In the genomic region with DNA sequence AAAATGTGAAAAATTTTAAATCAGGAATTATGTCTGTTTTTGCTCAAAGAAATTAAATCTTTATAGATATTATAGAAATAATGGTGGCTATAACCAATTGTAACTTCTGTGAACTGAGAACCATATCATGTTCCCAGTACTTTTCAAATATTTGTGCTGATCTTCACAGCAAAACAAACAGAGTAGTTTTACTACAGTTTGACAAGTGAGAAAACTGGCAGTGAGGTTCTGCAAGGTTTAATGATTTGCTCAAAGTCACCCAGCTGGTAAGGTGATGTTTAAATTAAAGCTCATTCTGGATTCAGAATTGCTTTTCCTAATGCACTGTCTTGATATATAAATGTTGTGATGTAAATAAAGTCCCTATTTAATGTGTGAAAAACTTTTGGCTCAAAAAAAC, we compare ENCODE assay signal across 1 cellular context.
TF ChIP-seq lines count a peak whose summit lies in the region.

No MANE protein-coding gene starts in this region.

TF ChIP-seq in HepG2, 621 proteins besides CTCF, POLR2A, EP300 and RAD21 (continues in another document):
- TF ChIP-seq ZNF501 (CRISPR knock-in tag; IDR thresholded peaks at IDR 0.05), result no peak
- TF ChIP-seq JUNB (CRISPR knock-in tag; IDR thresholded peaks at IDR 0.05; ENCODE audit: borderline replicate concordance), result no peak
- peak; percentile 17; the same call in 1 of the 2 replicates for TF ChIP-seq HMG20A (CRISPR knock-in tag; IDR thresholded peaks at IDR 0.05; ENCODE audit: borderline replicate concordance)
- no peak for TF ChIP-seq SOX13 (IDR thresholded peaks at IDR 0.05)
- peak in 1 of 2 experiments; percentile 27; a peak in 1 of 4 replicates for TF ChIP-seq SOX13 (CRISPR knock-in tag; conservative IDR thresholded peaks at IDR 0.05 in 1 of 2, IDR thresholded peaks at IDR 0.05 in 1 of 2)
- no peak for TF ChIP-seq ZFP1 (CRISPR knock-in tag; IDR thresholded peaks at IDR 0.05)
- TF ChIP-seq SIX1 (CRISPR knock-in tag; IDR thresholded peaks at IDR 0.05; ENCODE audit: borderline replicate concordance), result peak; percentile 75; the same call in 1 of the 2 replicates
- TF ChIP-seq, protein P1, sequence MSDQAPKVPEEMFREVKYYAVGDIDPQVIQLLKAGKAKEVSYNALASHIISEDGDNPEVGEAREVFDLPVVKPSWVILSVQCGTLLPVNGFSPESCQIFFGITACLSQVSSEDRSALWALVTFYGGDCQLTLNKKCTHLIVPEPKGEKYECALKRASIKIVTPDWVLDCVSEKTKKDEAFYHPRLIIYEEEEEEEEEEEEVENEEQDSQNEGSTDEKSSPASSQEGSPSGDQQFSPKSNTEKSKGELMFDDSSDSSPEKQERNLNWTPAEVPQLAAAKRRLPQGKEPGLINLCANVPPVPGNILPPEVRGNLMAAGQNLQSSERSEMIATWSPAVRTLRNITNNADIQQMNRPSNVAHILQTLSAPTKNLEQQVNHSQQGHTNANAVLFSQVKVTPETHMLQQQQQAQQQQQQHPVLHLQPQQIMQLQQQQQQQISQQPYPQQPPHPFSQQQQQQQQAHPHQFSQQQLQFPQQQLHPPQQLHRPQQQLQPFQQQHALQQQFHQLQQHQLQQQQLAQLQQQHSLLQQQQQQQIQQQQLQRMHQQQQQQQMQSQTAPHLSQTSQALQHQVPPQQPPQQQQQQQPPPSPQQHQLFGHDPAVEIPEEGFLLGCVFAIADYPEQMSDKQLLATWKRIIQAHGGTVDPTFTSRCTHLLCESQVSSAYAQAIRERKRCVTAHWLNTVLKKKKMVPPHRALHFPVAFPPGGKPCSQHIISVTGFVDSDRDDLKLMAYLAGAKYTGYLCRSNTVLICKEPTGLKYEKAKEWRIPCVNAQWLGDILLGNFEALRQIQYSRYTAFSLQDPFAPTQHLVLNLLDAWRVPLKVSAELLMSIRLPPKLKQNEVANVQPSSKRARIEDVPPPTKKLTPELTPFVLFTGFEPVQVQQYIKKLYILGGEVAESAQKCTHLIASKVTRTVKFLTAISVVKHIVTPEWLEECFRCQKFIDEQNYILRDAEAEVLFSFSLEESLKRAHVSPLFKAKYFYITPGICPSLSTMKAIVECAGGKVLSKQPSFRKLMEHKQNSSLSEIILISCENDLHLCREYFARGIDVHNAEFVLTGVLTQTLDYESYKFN (CRISPR knock-in tag; conservative IDR thresholded peaks at IDR 0.05), result peak; percentile 39; the same call in 1 of the 2 replicates
- TF ChIP-seq, protein P2, sequence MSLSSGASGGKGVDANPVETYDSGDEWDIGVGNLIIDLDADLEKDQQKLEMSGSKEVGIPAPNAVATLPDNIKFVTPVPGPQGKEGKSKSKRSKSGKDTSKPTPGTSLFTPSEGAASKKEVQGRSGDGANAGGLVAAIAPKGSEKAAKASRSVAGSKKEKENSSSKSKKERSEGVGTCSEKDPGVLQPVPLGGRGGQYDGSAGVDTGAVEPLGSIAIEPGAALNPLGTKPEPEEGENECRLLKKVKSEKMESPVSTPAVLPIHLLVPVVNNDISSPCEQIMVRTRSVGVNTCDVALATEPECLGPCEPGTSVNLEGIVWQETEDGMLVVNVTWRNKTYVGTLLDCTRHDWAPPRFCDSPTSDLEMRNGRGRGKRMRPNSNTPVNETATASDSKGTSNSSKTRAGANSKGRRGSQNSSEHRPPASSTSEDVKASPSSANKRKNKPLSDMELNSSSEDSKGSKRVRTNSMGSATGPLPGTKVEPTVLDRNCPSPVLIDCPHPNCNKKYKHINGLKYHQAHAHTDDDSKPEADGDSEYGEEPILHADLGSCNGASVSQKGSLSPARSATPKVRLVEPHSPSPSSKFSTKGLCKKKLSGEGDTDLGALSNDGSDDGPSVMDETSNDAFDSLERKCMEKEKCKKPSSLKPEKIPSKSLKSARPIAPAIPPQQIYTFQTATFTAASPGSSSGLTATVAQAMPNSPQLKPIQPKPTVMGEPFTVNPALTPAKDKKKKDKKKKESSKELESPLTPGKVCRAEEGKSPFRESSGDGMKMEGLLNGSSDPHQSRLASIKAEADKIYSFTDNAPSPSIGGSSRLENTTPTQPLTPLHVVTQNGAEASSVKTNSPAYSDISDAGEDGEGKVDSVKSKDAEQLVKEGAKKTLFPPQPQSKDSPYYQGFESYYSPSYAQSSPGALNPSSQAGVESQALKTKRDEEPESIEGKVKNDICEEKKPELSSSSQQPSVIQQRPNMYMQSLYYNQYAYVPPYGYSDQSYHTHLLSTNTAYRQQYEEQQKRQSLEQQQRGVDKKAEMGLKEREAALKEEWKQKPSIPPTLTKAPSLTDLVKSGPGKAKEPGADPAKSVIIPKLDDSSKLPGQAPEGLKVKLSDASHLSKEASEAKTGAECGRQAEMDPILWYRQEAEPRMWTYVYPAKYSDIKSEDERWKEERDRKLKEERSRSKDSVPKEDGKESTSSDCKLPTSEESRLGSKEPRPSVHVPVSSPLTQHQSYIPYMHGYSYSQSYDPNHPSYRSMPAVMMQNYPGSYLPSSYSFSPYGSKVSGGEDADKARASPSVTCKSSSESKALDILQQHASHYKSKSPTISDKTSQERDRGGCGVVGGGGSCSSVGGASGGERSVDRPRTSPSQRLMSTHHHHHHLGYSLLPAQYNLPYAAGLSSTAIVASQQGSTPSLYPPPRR (CRISPR knock-in tag; IDR thresholded peaks at IDR 0.05; ENCODE audit: borderline replicate concordance), result peak; percentile 39; the same call in 1 of the 2 replicates
- TF ChIP-seq, protein P3, sequence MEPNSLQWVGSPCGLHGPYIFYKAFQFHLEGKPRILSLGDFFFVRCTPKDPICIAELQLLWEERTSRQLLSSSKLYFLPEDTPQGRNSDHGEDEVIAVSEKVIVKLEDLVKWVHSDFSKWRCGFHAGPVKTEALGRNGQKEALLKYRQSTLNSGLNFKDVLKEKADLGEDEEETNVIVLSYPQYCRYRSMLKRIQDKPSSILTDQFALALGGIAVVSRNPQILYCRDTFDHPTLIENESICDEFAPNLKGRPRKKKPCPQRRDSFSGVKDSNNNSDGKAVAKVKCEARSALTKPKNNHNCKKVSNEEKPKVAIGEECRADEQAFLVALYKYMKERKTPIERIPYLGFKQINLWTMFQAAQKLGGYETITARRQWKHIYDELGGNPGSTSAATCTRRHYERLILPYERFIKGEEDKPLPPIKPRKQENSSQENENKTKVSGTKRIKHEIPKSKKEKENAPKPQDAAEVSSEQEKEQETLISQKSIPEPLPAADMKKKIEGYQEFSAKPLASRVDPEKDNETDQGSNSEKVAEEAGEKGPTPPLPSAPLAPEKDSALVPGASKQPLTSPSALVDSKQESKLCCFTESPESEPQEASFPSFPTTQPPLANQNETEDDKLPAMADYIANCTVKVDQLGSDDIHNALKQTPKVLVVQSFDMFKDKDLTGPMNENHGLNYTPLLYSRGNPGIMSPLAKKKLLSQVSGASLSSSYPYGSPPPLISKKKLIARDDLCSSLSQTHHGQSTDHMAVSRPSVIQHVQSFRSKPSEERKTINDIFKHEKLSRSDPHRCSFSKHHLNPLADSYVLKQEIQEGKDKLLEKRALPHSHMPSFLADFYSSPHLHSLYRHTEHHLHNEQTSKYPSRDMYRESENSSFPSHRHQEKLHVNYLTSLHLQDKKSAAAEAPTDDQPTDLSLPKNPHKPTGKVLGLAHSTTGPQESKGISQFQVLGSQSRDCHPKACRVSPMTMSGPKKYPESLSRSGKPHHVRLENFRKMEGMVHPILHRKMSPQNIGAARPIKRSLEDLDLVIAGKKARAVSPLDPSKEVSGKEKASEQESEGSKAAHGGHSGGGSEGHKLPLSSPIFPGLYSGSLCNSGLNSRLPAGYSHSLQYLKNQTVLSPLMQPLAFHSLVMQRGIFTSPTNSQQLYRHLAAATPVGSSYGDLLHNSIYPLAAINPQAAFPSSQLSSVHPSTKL (CRISPR knock-in tag; IDR thresholded peaks at IDR 0.05), result peak; percentile 25; the same call in 1 of the 2 replicates
- 0 out of 2 replicates have a peak, but pooled peaks have one; percentile 16 for TF ChIP-seq FOXJ3 (CRISPR knock-in tag; IDR thresholded peaks at IDR 0.05; ENCODE audit: borderline replicate concordance)
- no peak for TF ChIP-seq ZSCAN22 (CRISPR knock-in tag; IDR thresholded peaks at IDR 0.05)
- TF ChIP-seq, protein P4, sequence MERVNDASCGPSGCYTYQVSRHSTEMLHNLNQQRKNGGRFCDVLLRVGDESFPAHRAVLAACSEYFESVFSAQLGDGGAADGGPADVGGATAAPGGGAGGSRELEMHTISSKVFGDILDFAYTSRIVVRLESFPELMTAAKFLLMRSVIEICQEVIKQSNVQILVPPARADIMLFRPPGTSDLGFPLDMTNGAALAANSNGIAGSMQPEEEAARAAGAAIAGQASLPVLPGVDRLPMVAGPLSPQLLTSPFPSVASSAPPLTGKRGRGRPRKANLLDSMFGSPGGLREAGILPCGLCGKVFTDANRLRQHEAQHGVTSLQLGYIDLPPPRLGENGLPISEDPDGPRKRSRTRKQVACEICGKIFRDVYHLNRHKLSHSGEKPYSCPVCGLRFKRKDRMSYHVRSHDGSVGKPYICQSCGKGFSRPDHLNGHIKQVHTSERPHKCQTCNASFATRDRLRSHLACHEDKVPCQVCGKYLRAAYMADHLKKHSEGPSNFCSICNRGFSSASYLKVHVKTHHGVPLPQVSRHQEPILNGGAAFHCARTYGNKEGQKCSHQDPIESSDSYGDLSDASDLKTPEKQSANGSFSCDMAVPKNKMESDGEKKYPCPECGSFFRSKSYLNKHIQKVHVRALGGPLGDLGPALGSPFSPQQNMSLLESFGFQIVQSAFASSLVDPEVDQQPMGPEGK (CRISPR knock-in tag; IDR thresholded peaks at IDR 0.05), result no peak
- no peak for TF ChIP-seq PAWR (CRISPR knock-in tag; IDR thresholded peaks at IDR 0.05; ENCODE audit: borderline replicate concordance)
- TF ChIP-seq, protein P5, sequence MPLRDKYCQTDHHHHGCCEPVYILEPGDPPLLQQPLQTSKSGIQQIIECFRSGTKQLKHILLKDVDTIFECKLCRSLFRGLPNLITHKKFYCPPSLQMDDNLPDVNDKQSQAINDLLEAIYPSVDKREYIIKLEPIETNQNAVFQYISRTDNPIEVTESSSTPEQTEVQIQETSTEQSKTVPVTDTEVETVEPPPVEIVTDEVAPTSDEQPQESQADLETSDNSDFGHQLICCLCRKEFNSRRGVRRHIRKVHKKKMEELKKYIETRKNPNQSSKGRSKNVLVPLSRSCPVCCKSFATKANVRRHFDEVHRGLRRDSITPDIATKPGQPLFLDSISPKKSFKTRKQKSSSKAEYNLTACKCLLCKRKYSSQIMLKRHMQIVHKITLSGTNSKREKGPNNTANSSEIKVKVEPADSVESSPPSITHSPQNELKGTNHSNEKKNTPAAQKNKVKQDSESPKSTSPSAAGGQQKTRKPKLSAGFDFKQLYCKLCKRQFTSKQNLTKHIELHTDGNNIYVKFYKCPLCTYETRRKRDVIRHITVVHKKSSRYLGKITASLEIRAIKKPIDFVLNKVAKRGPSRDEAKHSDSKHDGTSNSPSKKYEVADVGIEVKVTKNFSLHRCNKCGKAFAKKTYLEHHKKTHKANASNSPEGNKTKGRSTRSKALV (CRISPR knock-in tag; IDR thresholded peaks at IDR 0.05), result 0 out of 2 replicates have a peak, but pooled peaks have one; percentile 26
- no peak for TF ChIP-seq ZNF460 (CRISPR knock-in tag; IDR thresholded peaks at IDR 0.05; ENCODE audit: borderline replicate concordance)
- 0 out of 2 replicates have a peak, but pooled peaks have one; percentile 7 for TF ChIP-seq RXRB (CRISPR knock-in tag; IDR thresholded peaks at IDR 0.05; ENCODE audit: borderline replicate concordance)
- TF ChIP-seq HNF4A (CRISPR knock-in tag; IDR thresholded peaks at IDR 0.05), result 0 out of 2 replicates have a peak, but pooled peaks have one; percentile 5
- 0 out of 2 replicates have a peak, but pooled peaks have one; percentile 25 for TF ChIP-seq GATAD2A (CRISPR knock-in tag; IDR thresholded peaks at IDR 0.05)
- no peak for TF ChIP-seq SMC3 (IDR thresholded peaks at IDR 0.05; ENCODE audit: low read length)
- TF ChIP-seq HNRNPL (IDR thresholded peaks at IDR 0.05; ENCODE audit: low read depth, low read length), result no peak
- TF ChIP-seq, protein P6, sequence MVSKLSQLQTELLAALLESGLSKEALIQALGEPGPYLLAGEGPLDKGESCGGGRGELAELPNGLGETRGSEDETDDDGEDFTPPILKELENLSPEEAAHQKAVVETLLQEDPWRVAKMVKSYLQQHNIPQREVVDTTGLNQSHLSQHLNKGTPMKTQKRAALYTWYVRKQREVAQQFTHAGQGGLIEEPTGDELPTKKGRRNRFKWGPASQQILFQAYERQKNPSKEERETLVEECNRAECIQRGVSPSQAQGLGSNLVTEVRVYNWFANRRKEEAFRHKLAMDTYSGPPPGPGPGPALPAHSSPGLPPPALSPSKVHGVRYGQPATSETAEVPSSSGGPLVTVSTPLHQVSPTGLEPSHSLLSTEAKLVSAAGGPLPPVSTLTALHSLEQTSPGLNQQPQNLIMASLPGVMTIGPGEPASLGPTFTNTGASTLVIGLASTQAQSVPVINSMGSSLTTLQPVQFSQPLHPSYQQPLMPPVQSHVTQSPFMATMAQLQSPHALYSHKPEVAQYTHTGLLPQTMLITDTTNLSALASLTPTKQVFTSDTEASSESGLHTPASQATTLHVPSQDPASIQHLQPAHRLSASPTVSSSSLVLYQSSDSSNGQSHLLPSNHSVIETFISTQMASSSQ (IDR thresholded peaks at IDR 0.05; ENCODE audit: low read depth), result peak; percentile 45
- TF ChIP-seq, protein P6 (CRISPR knock-in tag; IDR thresholded peaks at IDR 0.05; ENCODE audit: borderline replicate concordance), result no peak
- TF ChIP-seq FOXA3 (CRISPR knock-in tag; IDR thresholded peaks at IDR 0.05), result 0 out of 2 replicates have a peak, but pooled peaks have one; percentile 29
- TF ChIP-seq, protein P7, sequence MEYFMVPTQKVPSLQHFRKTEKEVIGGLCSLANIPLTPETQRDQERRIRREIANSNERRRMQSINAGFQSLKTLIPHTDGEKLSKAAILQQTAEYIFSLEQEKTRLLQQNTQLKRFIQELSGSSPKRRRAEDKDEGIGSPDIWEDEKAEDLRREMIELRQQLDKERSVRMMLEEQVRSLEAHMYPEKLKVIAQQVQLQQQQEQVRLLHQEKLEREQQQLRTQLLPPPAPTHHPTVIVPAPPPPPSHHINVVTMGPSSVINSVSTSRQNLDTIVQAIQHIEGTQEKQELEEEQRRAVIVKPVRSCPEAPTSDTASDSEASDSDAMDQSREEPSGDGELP (IDR thresholded peaks at IDR 0.05; ENCODE audit: borderline replicate concordance, low read depth), result peak; percentile 53; the same call in 1 of the 2 replicates
- TF ChIP-seq ZSCAN29 (CRISPR knock-in tag; conservative IDR thresholded peaks at IDR 0.05), result no peak
- TF ChIP-seq TCF7 (IDR thresholded peaks at IDR 0.05; ENCODE audit: low read depth), result peak; percentile 22; the same call in 1 of the 2 replicates
- TF ChIP-seq, protein P8, sequence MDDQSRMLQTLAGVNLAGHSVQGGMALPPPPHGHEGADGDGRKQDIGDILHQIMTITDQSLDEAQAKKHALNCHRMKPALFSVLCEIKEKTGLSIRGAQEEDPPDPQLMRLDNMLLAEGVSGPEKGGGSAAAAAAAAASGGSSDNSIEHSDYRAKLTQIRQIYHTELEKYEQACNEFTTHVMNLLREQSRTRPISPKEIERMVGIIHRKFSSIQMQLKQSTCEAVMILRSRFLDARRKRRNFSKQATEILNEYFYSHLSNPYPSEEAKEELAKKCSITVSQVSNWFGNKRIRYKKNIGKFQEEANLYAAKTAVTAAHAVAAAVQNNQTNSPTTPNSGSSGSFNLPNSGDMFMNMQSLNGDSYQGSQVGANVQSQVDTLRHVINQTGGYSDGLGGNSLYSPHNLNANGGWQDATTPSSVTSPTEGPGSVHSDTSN (CRISPR knock-in tag; IDR thresholded peaks at IDR 0.05; ENCODE audit: borderline replicate concordance), result no peak
